In the genomic region with DNA sequence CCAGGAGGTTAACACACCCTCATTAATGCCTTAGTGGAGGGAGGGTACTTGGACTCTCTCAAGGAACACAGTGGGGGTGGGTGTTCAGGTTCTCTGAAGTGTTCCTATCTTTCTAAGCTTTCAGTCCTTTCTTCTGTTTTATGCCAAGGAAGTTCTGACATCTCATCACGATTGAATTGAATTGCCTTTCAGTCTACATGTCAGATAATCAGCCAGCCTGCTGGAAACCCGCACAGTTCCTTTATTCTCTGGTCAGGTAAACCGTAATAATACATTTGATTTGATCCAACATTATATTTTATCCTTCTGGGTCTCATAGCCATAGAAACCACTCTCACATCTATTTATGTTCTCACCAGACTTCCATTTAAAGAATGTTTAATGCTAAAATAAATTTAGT, we compare ENCODE assay signal across 28 cellular contexts.
"Had no signal": no experiment of that assay in that cellular context is flagged by ENCODE, and none has a peak within 500 bp of the region (broad histone marks: within the 10 kb centered on the region; RNA-seq: fewer than 3 reads in every experiment).

No MANE protein-coding gene starts in this region.

- H3K9me3 ChIP-seq: stomach, suprapubic skin, testis, thoracic aorta, thyroid gland, tibial artery, tibial nerve, transverse colon, upper lobe of left lung, upper lobe of right lung, uterus, vagina had no signal

- H3K36me3 Mint-ChIP-seq: stimulated activated effector memory CD8-positive, alpha-beta T cell treated with anti-CD3 and anti-CD28 coated beads, Interleukin-12 subunit alpha, Interleukin-12 subunit beta, amount 100 ng/mL, for 72 hours; stimulated activated memory B cell treated with anti-CD40 and anti-IgM and Interleukin-4, amounts not matched to agents 10 μg/mL and 1 μg/mL and 100 μg/mL, for 72 hours; stimulated activated naive B cell treated with anti-CD40 and anti-IgM and Interleukin-4, amounts not matched to agents 10 μg/mL and 1 μg/mL and 100 μg/mL, for 72 hours; type B pancreatic cell had no signal

- H3K27ac Mint-ChIP-seq: stimulated activated effector memory CD8-positive, alpha-beta T cell treated with anti-CD3 and anti-CD28 coated beads, Interleukin-12 subunit alpha, Interleukin-12 subunit beta, amount 100 ng/mL, for 72 hours; stimulated activated memory B cell treated with anti-CD40 and anti-IgM and Interleukin-4, amounts not matched to agents 10 μg/mL and 1 μg/mL and 100 μg/mL, for 72 hours; stimulated activated naive B cell treated with anti-CD40 and anti-IgM and Interleukin-4, amounts not matched to agents 10 μg/mL and 1 μg/mL and 100 μg/mL, for 72 hours; stimulated activated naive CD8-positive, alpha-beta T cell treated with anti-CD3 and anti-CD28 coated beads, Interleukin-15, amount 100 ng/mL, for 72 hours; stimulated activated naive CD8-positive, alpha-beta T cell treated with anti-CD3 and anti-CD28 coated beads, Interleukin-15, Interleukin-2, amounts not matched to agents 100 ng/mL and 50 ng/mL, for 24 hours; type B pancreatic cell had no signal

- H3K9me3 Mint-ChIP-seq: stimulated activated memory B cell treated with anti-CD40 and anti-IgM and Interleukin-4, amounts not matched to agents 10 μg/mL and 1 μg/mL and 100 μg/mL, for 72 hours had no signal

- H3K36me3 ChIP-seq: stomach, suprapubic skin, thoracic aorta, thyroid gland, tibial artery, tibial nerve, transverse colon, upper lobe of left lung, upper lobe of right lung, uterus, vagina had no signal

- H3K4me3 Mint-ChIP-seq: stimulated activated effector memory CD8-positive, alpha-beta T cell treated with anti-CD3 and anti-CD28 coated beads, Interleukin-12 subunit alpha, Interleukin-12 subunit beta, amount 100 ng/mL, for 72 hours; stimulated activated memory B cell treated with anti-CD40 and anti-IgM and Interleukin-4, amounts not matched to agents 10 μg/mL and 1 μg/mL and 100 μg/mL, for 72 hours; stimulated activated naive B cell treated with anti-CD40 and anti-IgM and Interleukin-4, amounts not matched to agents 10 μg/mL and 1 μg/mL and 100 μg/mL, for 72 hours; stimulated activated naive CD8-positive, alpha-beta T cell treated with anti-CD3 and anti-CD28 coated beads, Interleukin-15, amount 100 ng/mL, for 72 hours; stimulated activated naive CD8-positive, alpha-beta T cell treated with anti-CD3 and anti-CD28 coated beads, Interleukin-15, Interleukin-2, amounts not matched to agents 100 ng/mL and 50 ng/mL, for 24 hours; type B pancreatic cell had no signal

- H3K27ac ChIP-seq: stomach, suprapubic skin, testis, thoracic aorta, thyroid gland, tibial artery, tibial nerve, transverse colon, upper lobe of left lung, upper lobe of right lung, uterus, vagina had no signal

- H3K4me3 ChIP-seq: stomach, suprapubic skin, testis, thoracic aorta, thyroid gland, tibial artery, tibial nerve, transverse colon, upper lobe of left lung, upper lobe of right lung, uterus, vagina had no signal

- H3K27me3 Mint-ChIP-seq: stimulated activated memory B cell treated with anti-CD40 and anti-IgM and Interleukin-4, amounts not matched to agents 10 μg/mL and 1 μg/mL and 100 μg/mL, for 72 hours; stimulated activated naive B cell treated with anti-CD40 and anti-IgM and Interleukin-4, amounts not matched to agents 10 μg/mL and 1 μg/mL and 100 μg/mL, for 72 hours; stimulated activated naive CD8-positive, alpha-beta T cell treated with anti-CD3 and anti-CD28 coated beads, Interleukin-15, amount 100 ng/mL, for 72 hours; stimulated activated naive CD8-positive, alpha-beta T cell treated with anti-CD3 and anti-CD28 coated beads, Interleukin-15, Interleukin-2, amounts not matched to agents 100 ng/mL and 50 ng/mL, for 24 hours had no signal

- H3K27me3 ChIP-seq: stomach, suprapubic skin, testis, thyroid gland, tibial artery, tibial nerve, transverse colon, upper lobe of left lung, upper lobe of right lung, uterus, vagina had no signal

- H3K4me1 ChIP-seq: stomach, suprapubic skin, testis, thyroid gland, tibial artery, tibial nerve, transverse colon, upper lobe of left lung, upper lobe of right lung, uterus, vagina had no signal

- H3K4me1 Mint-ChIP-seq: stimulated activated effector memory CD8-positive, alpha-beta T cell treated with anti-CD3 and anti-CD28 coated beads, Interleukin-12 subunit alpha, Interleukin-12 subunit beta, amount 100 ng/mL, for 72 hours; stimulated activated memory B cell treated with anti-CD40 and anti-IgM and Interleukin-4, amounts not matched to agents 10 μg/mL and 1 μg/mL and 100 μg/mL, for 72 hours; stimulated activated naive B cell treated with anti-CD40 and anti-IgM and Interleukin-4, amounts not matched to agents 10 μg/mL and 1 μg/mL and 100 μg/mL, for 72 hours; stimulated activated naive CD8-positive, alpha-beta T cell treated with anti-CD3 and anti-CD28 coated beads, Interleukin-15, amount 100 ng/mL, for 72 hours had no signal

- DNase-seq: stimulated activated CD4-positive, alpha-beta T cell treated with anti-CD3 and anti-CD28 coated beads, Interleukin-2, amount 100 ng/mL, for 48 hours; stimulated activated CD4-positive, alpha-beta T cell treated with anti-CD3 and anti-CD28 coated beads, Interleukin-4, amount 100 ng/mL, for 1 hour; stimulated activated CD4-positive, alpha-beta T cell treated with anti-CD3 and anti-CD28 coated beads, Interleukin-4, amount 100 ng/mL, for 24 hours; stimulated activated CD4-positive, alpha-beta T cell treated with anti-CD3 and anti-CD28 coated beads, Interleukin-4, amount 100 ng/mL, for 4 hours; stimulated activated CD8-positive, alpha-beta memory T cell treated with anti-CD3 and anti-CD28 coated beads, Interleukin-4, amount 100 ng/mL, for 48 hours; stimulated activated naive B cell treated with anti-CD40 and anti-IgM and Interleukin-4, amounts not matched to agents 10 μg/mL and 1 μg/mL and 100 μg/mL, for 72 hours; stimulated activated naive CD4-positive, alpha-beta T cell; stimulated activated naive CD4-positive, alpha-beta T cell treated with Interleukin-2 at 50 U/mL for 16 hours; stimulated activated naive CD8-positive, alpha-beta T cell treated with anti-CD3 and anti-CD28 coated beads, Interleukin-15, amount 100 ng/mL, for 72 hours; stimulated activated naive CD8-positive, alpha-beta T cell treated with anti-CD3 and anti-CD28 coated beads, Interleukin-15, Interleukin-2, amounts not matched to agents 100 U/mL and 50 U/mL, for 24 hours; stomach; substantia nigra; testis; thyroid gland; tibial artery; transverse colon; trophoblast cell; upper lobe of left lung; upper lobe of right lung; uterus had no signal

- ATAC-seq: stimulated activated effector memory CD8-positive, alpha-beta T cell treated with anti-CD3 and anti-CD28 coated beads, Interleukin-12 subunit alpha, Interleukin-12 subunit beta, amount 100 ng/mL, for 72 hours; stimulated activated memory B cell treated with anti-CD40 and anti-IgM and Interleukin-4, amounts not matched to agents 10 μg/mL and 1 μg/mL and 100 μg/mL, for 72 hours; stimulated activated naive B cell treated with anti-CD40 and anti-IgM and Interleukin-4, amounts not matched to agents 10 μg/mL and 1 μg/mL and 100 μg/mL, for 72 hours; stimulated activated naive CD8-positive, alpha-beta T cell treated with anti-CD3 and anti-CD28 coated beads, Interleukin-15, amount 100 ng/mL, for 72 hours; stimulated activated naive CD8-positive, alpha-beta T cell treated with anti-CD3 and anti-CD28 coated beads, Interleukin-15, Interleukin-2, amounts not matched to agents 100 U/mL and 50 U/mL, for 24 hours; upper lobe of right lung had no signal
